ENCODE assay signal across 10 cellular contexts in the genomic region with DNA sequence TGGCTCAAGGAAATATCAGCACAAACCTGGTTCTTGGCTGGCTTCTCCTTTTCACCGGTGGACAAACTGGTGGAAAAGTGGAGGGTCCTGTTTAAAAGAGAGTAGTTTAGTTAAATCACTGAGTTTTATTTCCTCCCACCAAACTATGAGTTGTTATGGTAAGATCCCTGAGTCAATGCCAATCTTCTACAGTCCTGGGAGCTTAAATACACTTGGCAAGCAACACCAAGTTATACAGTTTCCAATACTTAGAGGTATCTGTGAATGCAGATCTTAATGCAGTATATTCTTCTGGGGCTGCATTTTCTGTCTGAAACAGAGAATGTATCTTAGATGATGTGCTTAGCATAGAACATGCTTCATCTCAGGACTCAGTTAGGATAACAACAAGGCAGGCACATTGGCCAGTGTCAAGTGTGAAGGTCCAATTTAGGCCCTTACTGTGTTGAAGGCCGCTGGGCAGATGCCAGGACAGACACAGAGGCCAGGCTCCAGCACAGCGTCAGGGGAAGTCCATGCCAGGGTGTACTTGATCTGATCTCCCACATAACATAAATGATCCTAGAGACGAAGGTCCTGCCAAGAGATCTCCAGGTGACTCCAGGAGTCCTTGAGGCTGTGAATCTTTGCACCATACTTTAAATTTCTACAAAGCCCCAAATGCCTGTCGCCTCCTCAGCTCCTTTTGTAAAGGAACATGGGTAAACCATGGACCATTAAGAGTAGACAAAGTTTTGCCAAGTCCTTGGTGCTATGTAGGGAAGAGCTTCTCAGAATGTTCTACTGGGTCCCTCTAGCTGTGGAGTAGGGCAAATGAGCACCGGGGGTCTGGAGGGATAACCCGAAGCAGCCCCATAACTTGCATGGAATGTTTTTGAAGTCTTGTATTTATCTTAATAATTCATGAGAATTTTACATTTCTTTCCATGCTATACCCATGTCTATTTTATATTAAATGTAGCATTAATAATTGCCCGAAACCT.
DNase-seq lines count a peak whose midpoint lies in the region; ATAC-seq and TF ChIP-seq lines count a peak whose summit lies in the region.
"Had no signal": no experiment of that assay in that cellular context is flagged by ENCODE, and none has a peak within 500 bp of the region (broad histone marks: within the 10 kb centered on the region; RNA-seq: fewer than 3 reads in every experiment).

No MANE protein-coding gene starts in this region.

- H3K4me2 ChIP-seq in hepatocyte = no peak overlapping the region

- intact Hi-C loops in MCF 10A (cut with micrococcal nuclease) (no loop called here), breast epithelium (cut with DNase I; ENCODE audit: low total_unique reads) (no loop called here), aorta (cut with DNase I) (loop anchor here in 1 of 2 donors (5.0 kb wide), 1 partner anchor 71 kb away; no protein-coding TSS in a partner anchor)

- H3K9ac ChIP-seq in adipocyte (ENCODE audit: low read length) = no peak overlapping the region

- no peaks in the 10 kb centered on the region for H3K4me1 ChIP-seq in breast epithelium
- peaks cover 15% of the 10 kb centered on the region for H3K4me1 ChIP-seq in adipocyte (ENCODE audit: control insufficient read depth, insufficient read depth, low read length)
- no peaks in the 10 kb centered on the region for H3K4me1 ChIP-seq in hepatocyte (ENCODE audit: insufficient read depth)
- H3K4me1 ChIP-seq in aorta (ENCODE audit: control insufficient read depth in 1 of 2, insufficient read depth in 2 of 2, low read length in 2 of 2) = no peaks in the 10 kb centered on the region

- peak; percentile 52 for ATAC-seq in aorta (ENCODE audit: low FRiP score)

- H2AFZ ChIP-seq in hepatocyte = no peak overlapping the region

- no peaks in the 10 kb centered on the region for H3K9me2 ChIP-seq in hepatocyte (replicated peaks; ENCODE audit: insufficient read depth)

- DNase-seq in MCF 10A (ENCODE audit: unreplicated experiment) (peak; percentile 36), breast epithelium (ENCODE audit: low spot score in 2 of 2) (no peak), adipocyte (ENCODE audit: low read depth) (peak; percentile 23), hepatocyte (ENCODE audit: low spot score) (no peak), aorta (no peak), NCI-H2107 treated with DMSO at 0.1 percent for 48 hours (lab: John Stamatoyannopoulos, UW; ENCODE audit: unreplicated experiment) (no peak), COR-L47 (lab: John Stamatoyannopoulos, UW) (no peak)
- no peak for DNase-seq in stimulated activated CD4-positive, alpha-beta T cell treated with anti-CD3 and anti-CD28 coated beads, Interleukin-4, amount 100 ng/mL, for 24 hours

- H3K36me3 ChIP-seq in breast epithelium (no peaks in the 10 kb centered on the region), adipocyte (ENCODE audit: control insufficient read depth, insufficient read depth, low read length, severe bottlenecking) (no peaks in the 10 kb centered on the region), hepatocyte (replicated peaks; ENCODE audit: insufficient read depth, low read depth) (no peaks in the 10 kb centered on the region), aorta (ENCODE audit: control insufficient read depth in 1 of 2, insufficient read depth in 2 of 2, low read length in 1 of 2) (no peaks in the 10 kb centered on the region)
- H3K36me3 ChIP-seq: neutrophil had no signal

- TF ChIP-seq POLR2A in breast epithelium (IDR thresholded peaks at IDR 0.05) = no peak

- no peak overlapping the region for H3K27ac Mint-ChIP-seq in MCF 10A (ENCODE audit: low read depth, unreplicated experiment)
- H3K27ac Mint-ChIP-seq: T-helper 2 cell treated with Interferon-gamma antibody and Interleukin-4, amounts not matched to agents 5 μg/mL and 100 μg/mL, for 36 hours had no signal

- H3K4me1 Mint-ChIP-seq in MCF 10A (ENCODE audit: insufficient read depth, unreplicated experiment) = no peaks in the 10 kb centered on the region

- POLR2A ChIA-PET in MCF 10A (lab: Yijun Ruan, JAX) = no interaction called here

- no peaks in the 10 kb centered on the region for H3K79me2 ChIP-seq in hepatocyte

- H3K9me3 Mint-ChIP-seq in MCF 10A (ENCODE audit: unreplicated experiment) = no peaks in the 10 kb centered on the region
- H3K9me3 Mint-ChIP-seq: T-helper 2 cell treated with Interferon-gamma antibody and Interleukin-4, amounts not matched to agents 5 μg/mL and 100 μg/mL, for 36 hours had no signal

- H3K27me3 Mint-ChIP-seq in MCF 10A (ENCODE audit: insufficient read depth, unreplicated experiment) = no peaks in the 10 kb centered on the region

- no peaks in the 10 kb centered on the region for H3K36me3 Mint-ChIP-seq in MCF 10A (ENCODE audit: insufficient read depth, unreplicated experiment)

- no peak overlapping the region for H3K4me3 Mint-ChIP-seq in MCF 10A (ENCODE audit: unreplicated experiment)
- H3K4me3 Mint-ChIP-seq: T-helper 2 cell treated with Interferon-gamma antibody and Interleukin-4, amounts not matched to agents 5 μg/mL and 100 μg/mL, for 36 hours had no signal

- no peak overlapping the region for H3K4me3 ChIP-seq in breast epithelium
- H3K4me3 ChIP-seq in adipocyte (ENCODE audit: low read length) = no peak overlapping the region
- H3K4me3 ChIP-seq in hepatocyte = no peak overlapping the region
- no peak overlapping the region for H3K4me3 ChIP-seq in aorta (ENCODE audit: low read length in 2 of 2)

- WGBS in hepatocyte (ENCODE audit: low lambda C conversion rate, missing lambda C conversion rate) = 86% methylated on average over 8 of the region's 8 CpGs
- 55 to 65% methylated on average over 8 of the region's 8 CpGs for WGBS in aorta, 2 donors

- no peaks in the 10 kb centered on the region for H4K20me1 ChIP-seq in hepatocyte (ENCODE audit: insufficient read depth, poor library complexity, severe bottlenecking)

- CTCF ChIA-PET in MCF 10A (lab: Yijun Ruan, JAX) = interaction anchor here (0.6 to 1.6 kb wide), 3 partner anchors 22 to 198 kb away, joined by 3 read pairs; no protein-coding TSS in a partner anchor

- BruUV-seq in MCF 10A (replicated peaks; lab: Mats Ljungman, UMichigan) = no TSS peak

- TF ChIP-seq CTCF in MCF 10A (IDR thresholded peaks at IDR 0.05; ENCODE audit: unreplicated experiment) (peak; percentile 8), breast epithelium (IDR thresholded peaks at IDR 0.05) (no peak), hepatocyte (IDR thresholded peaks at IDR 0.05; ENCODE audit: poor library complexity) (peak; percentile 27)

- no peaks in the 10 kb centered on the region for H3K27me3 ChIP-seq in breast epithelium
- no peaks in the 10 kb centered on the region for H3K27me3 ChIP-seq in adipocyte (replicated peaks; ENCODE audit: control insufficient read depth, insufficient read depth, low read length)
- H3K27me3 ChIP-seq in hepatocyte = no peaks in the 10 kb centered on the region
- no peaks in the 10 kb centered on the region for H3K27me3 ChIP-seq in aorta (ENCODE audit: control insufficient read depth in 1 of 2, insufficient read depth in 2 of 2, low read length in 1 of 2)
- H3K27me3 ChIP-seq: neutrophil had no signal

- H3K27ac ChIP-seq in breast epithelium (no peak overlapping the region), hepatocyte (no peak overlapping the region), aorta (ENCODE audit: low read depth in 1 of 2, low read length in 2 of 2) (no peak overlapping the region)
- H3K27ac ChIP-seq: neutrophil had no signal

- H3K9me3 ChIP-seq in breast epithelium (no peaks in the 10 kb centered on the region), adipocyte (ENCODE audit: control insufficient read depth, low read length) (no peaks in the 10 kb centered on the region), hepatocyte (ENCODE audit: low read depth) (no peaks in the 10 kb centered on the region), aorta (ENCODE audit: control insufficient read depth, low read length) (no peaks in the 10 kb centered on the region)
- H3K9me3 ChIP-seq: neutrophil had no signal

Comparison
In these comparisons a context has a peak if more than half of its experiments do, and no peak if none do; other contexts are left out.
1. DNase-seq: peak in MCF 10A (single experiment) and adipocyte (single experiment); none in breast epithelium (0 of 2), hepatocyte (single experiment), aorta (0 of 2), NCI-H2107 treated with DMSO at 0.1 percent for 48 hours (single experiment), COR-L47 (single experiment) and stimulated activated CD4-positive, alpha-beta T cell treated with anti-CD3 and anti-CD28 coated beads, Interleukin-4, amount 100 ng/mL, for 24 hours (single experiment).
2. CTCF ChIP-seq: peak in MCF 10A (single experiment) and hepatocyte (single experiment); none in breast epithelium (0 of 3).